9 cellular contexts compared by ENCODE assay signal in the genomic region with DNA sequence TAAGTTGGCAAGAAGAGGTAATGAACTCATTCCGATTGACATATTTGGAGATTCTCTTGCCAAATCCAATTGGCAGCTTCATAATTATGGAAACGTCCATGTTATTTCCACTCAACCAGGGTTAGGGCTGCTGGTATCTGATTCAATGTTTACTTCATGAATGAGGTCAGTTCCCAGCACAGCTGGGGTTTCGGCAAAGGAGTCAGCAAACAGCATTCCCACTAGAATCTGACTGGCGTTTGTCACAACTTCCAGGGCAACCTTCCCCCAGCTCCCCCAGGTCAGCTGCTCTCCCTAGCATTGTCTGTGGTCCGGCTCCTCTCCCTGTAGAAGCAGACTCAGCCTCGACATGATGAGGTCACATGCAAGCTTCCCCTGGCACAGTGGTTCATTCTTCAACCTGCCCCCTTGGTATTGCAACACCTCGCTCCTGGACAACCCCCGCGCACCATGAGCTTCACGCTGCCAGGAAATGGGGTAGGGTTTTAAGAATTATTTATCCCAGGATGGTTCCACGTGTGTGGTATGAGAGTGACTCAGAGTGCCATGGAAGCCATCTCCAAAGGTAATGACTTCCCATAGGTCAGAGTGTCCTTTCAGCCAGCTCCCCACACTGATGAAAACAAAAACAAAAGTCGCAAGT.
DNase-seq lines count a peak whose midpoint lies in the region; ATAC-seq and TF ChIP-seq lines count a peak whose summit lies in the region.
"Had no signal": no experiment of that assay in that cellular context is flagged by ENCODE, and none has a peak within 500 bp of the region (broad histone marks: within the 10 kb centered on the region; RNA-seq: fewer than 3 reads in every experiment).

No MANE protein-coding gene starts in this region.

- no peak overlapping the region for H3K4me3 Mint-ChIP-seq in activated naive CD8-positive, alpha-beta T cell treated with anti-CD3 and anti-CD28 coated beads, Interleukin-2, amount 50 U/mL, for 24 hours
- no peak overlapping the region for H3K4me3 Mint-ChIP-seq in stimulated activated naive B cell treated with anti-CD40 and anti-IgM and Interleukin-4, amounts not matched to agents 10 μg/mL and 1 μg/mL and 100 μg/mL, for 72 hours

- peak; percentile 51 for DNase-seq in DMS 273 (lab: John Stamatoyannopoulos, UW; ENCODE audit: unreplicated experiment)
- DNase-seq in DMS 273 treated with DMSO at 0.1 percent for 48 hours (lab: John Stamatoyannopoulos, UW) = no peak
- DNase-seq in caudate nucleus (lab: John Stamatoyannopoulos, UW) = peak in 49 of 61 donors; percentile 4 to 70 (median 36)
- peak; percentile 68 to 94 for DNase-seq in lower leg skin (ENCODE audit: low spot score in 2 of 2)
- DNase-seq in upper lobe of right lung = peak; percentile 74
- DNase-seq in activated naive CD8-positive, alpha-beta T cell treated with anti-CD3 and anti-CD28 coated beads, Interleukin-2, amount 50 U/mL, for 24 hours = no peak
- no peak for DNase-seq in stimulated activated naive B cell treated with anti-CD40 and anti-IgM and Interleukin-4, amounts not matched to agents 10 μg/mL and 1 μg/mL and 100 μg/mL, for 72 hours
- no peak for DNase-seq in iPS-NIHi11 (ENCODE audit: low spot score)

- no peaks in the 10 kb centered on the region for H3K4me1 Mint-ChIP-seq in activated naive CD8-positive, alpha-beta T cell treated with anti-CD3 and anti-CD28 coated beads, Interleukin-2, amount 50 U/mL, for 24 hours
- H3K4me1 Mint-ChIP-seq in stimulated activated naive B cell treated with anti-CD40 and anti-IgM and Interleukin-4, amounts not matched to agents 10 μg/mL and 1 μg/mL and 100 μg/mL, for 72 hours = no peaks in the 10 kb centered on the region

- H3K27ac ChIP-seq in caudate nucleus (ENCODE audit: low read depth, low read length) (peak overlapping the region; percentile 88), upper lobe of right lung (peak overlapping the region; percentile 40)
- H3K27ac ChIP-seq: 22Rv1 had no signal

- H3K9me3 ChIP-seq in upper lobe of right lung = no peaks in the 10 kb centered on the region

- WGBS in lower leg skin, 2 donors = 20 to 22% methylated on average over 12 of the region's 12 CpGs

- intact Hi-C loops in lower leg skin (cut with DNase I; ENCODE audit: low total_unique reads) = no loop called here
- intact Hi-C loops in upper lobe of right lung (cut with DNase I) = no loop called here

- H3K27ac Mint-ChIP-seq in activated naive CD8-positive, alpha-beta T cell treated with anti-CD3 and anti-CD28 coated beads, Interleukin-2, amount 50 U/mL, for 24 hours = no peak overlapping the region
- no peak overlapping the region for H3K27ac Mint-ChIP-seq in stimulated activated naive B cell treated with anti-CD40 and anti-IgM and Interleukin-4, amounts not matched to agents 10 μg/mL and 1 μg/mL and 100 μg/mL, for 72 hours

- no peak overlapping the region for H3K4me3 ChIP-seq in lower leg skin (ENCODE audit: low read depth, poor library complexity, severe bottlenecking)
- H3K4me3 ChIP-seq in upper lobe of right lung = no peak overlapping the region

- H3K27me3 ChIP-seq in upper lobe of right lung = no peaks in the 10 kb centered on the region

- no peak for TF ChIP-seq CTCF in lower leg skin (IDR thresholded peaks at IDR 0.05)
- no peak for TF ChIP-seq CTCF in upper lobe of right lung (IDR thresholded peaks at IDR 0.05)

- H3K36me3 ChIP-seq in upper lobe of right lung = no peaks in the 10 kb centered on the region

- H3K9me3 Mint-ChIP-seq in activated naive CD8-positive, alpha-beta T cell treated with anti-CD3 and anti-CD28 coated beads, Interleukin-2, amount 50 U/mL, for 24 hours = no peaks in the 10 kb centered on the region
- no peaks in the 10 kb centered on the region for H3K9me3 Mint-ChIP-seq in stimulated activated naive B cell treated with anti-CD40 and anti-IgM and Interleukin-4, amounts not matched to agents 10 μg/mL and 1 μg/mL and 100 μg/mL, for 72 hours

- peak; percentile 62 for ATAC-seq in upper lobe of right lung
- no peak for ATAC-seq in activated naive CD8-positive, alpha-beta T cell treated with anti-CD3 and anti-CD28 coated beads, Interleukin-2, amount 50 U/mL, for 24 hours
- ATAC-seq in stimulated activated naive B cell treated with anti-CD40 and anti-IgM and Interleukin-4, amounts not matched to agents 10 μg/mL and 1 μg/mL and 100 μg/mL, for 72 hours (replicated peaks) = no peak

- H3K4me1 ChIP-seq in upper lobe of right lung = peaks cover 46% of the 10 kb centered on the region

- TF ChIP-seq POLR2A in lower leg skin (IDR thresholded peaks at IDR 0.05) = no peak

- no peaks in the 10 kb centered on the region for H3K36me3 Mint-ChIP-seq in activated naive CD8-positive, alpha-beta T cell treated with anti-CD3 and anti-CD28 coated beads, Interleukin-2, amount 50 U/mL, for 24 hours (ENCODE audit: low read depth)
- no peaks in the 10 kb centered on the region for H3K36me3 Mint-ChIP-seq in stimulated activated naive B cell treated with anti-CD40 and anti-IgM and Interleukin-4, amounts not matched to agents 10 μg/mL and 1 μg/mL and 100 μg/mL, for 72 hours

- H3K27me3 Mint-ChIP-seq in activated naive CD8-positive, alpha-beta T cell treated with anti-CD3 and anti-CD28 coated beads, Interleukin-2, amount 50 U/mL, for 24 hours = peaks cover 9% of the 10 kb centered on the region
- peaks cover 0 to 6% of the 10 kb centered on the region in 2 donors for H3K27me3 Mint-ChIP-seq in stimulated activated naive B cell treated with anti-CD40 and anti-IgM and Interleukin-4, amounts not matched to agents 10 μg/mL and 1 μg/mL and 100 μg/mL, for 72 hours

Comparison
In these comparisons a context has a peak if more than half of its experiments do, and no peak if none do; other contexts are left out.
1. DNase-seq: peak in DMS 273 (single experiment), caudate nucleus (49 of 61), lower leg skin (2 of 2) and upper lobe of right lung (single experiment); none in DMS 273 treated with DMSO at 0.1 percent for 48 hours (single experiment), activated naive CD8-positive, alpha-beta T cell treated with anti-CD3 and anti-CD28 coated beads, Interleukin-2, amount 50 U/mL, for 24 hours (single experiment), stimulated activated naive B cell treated with anti-CD40 and anti-IgM and Interleukin-4, amounts not matched to agents 10 μg/mL and 1 μg/mL and 100 μg/mL, for 72 hours (single experiment) and iPS-NIHi11 (single experiment).